Comparison of ENCODE assay signal across 9 cellular contexts in the genomic region with DNA sequence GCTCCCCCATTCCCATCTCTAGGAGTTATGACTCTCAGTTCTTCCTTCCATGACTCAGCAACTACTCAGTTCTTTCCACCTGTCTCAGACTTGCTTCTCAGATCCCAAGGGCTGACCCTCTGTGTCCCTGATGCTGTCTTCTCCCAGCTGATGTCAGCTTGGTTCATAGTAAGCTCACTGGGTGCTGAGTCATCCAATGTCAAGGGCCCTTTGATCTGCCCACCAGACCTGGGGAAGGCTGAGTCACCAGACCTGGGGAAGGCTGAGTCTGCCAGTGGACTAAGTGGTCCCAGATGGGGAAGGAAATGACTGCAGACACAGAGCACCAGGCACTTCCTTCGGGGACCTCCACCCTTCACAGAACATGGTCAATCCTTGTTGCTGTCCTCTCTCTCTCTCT.
DNase-seq lines count a peak whose midpoint lies in the region; FAIRE-seq lines count a peak whose summit lies in the region.
"Had no signal": no experiment of that assay in that cellular context is flagged by ENCODE, and none has a peak within 500 bp of the region (broad histone marks: within the 10 kb centered on the region; RNA-seq: fewer than 3 reads in every experiment).

No MANE protein-coding gene starts in this region.

- peak; percentile 93 for FAIRE-seq in RCC 7860 (lab: Jason Lieb, UNC)
- FAIRE-seq: TTC549 had no signal

- no peaks in the 10 kb centered on the region for H3K36me3 ChIP-seq in effector memory CD4-positive, alpha-beta T cell (ENCODE audit: control insufficient read depth, insufficient read depth, low read length)

- no peak overlapping the region for H3K4me3 ChIP-seq in effector memory CD4-positive, alpha-beta T cell (ENCODE audit: insufficient read depth, low read depth, low read length, poor library complexity, severe bottlenecking)

- no peaks in the 10 kb centered on the region for H3K9me3 ChIP-seq in effector memory CD4-positive, alpha-beta T cell (ENCODE audit: control insufficient read depth, low read length)

- H3K4me1 ChIP-seq in effector memory CD4-positive, alpha-beta T cell (ENCODE audit: control insufficient read depth, insufficient read depth, low read length, poor library complexity, severe bottlenecking) = no peaks in the 10 kb centered on the region

- H3K27me3 ChIP-seq in effector memory CD4-positive, alpha-beta T cell (replicated peaks; ENCODE audit: control insufficient read depth, insufficient read depth, low read length, poor library complexity, severe bottlenecking) = no peaks in the 10 kb centered on the region

- no peak overlapping the region for H3K27ac ChIP-seq in effector memory CD4-positive, alpha-beta T cell (ENCODE audit: insufficient read depth, low read length, poor library complexity, severe bottlenecking)

- DNase-seq in NCI-H2171 treated with DMSO at 0.1 percent for 48 hours (lab: John Stamatoyannopoulos, UW) (peak; percentile 4), NCI-H2171 (lab: John Stamatoyannopoulos, UW) (no peak), RCC 7860 (ENCODE audit: low spot score) (peak; percentile 98), non-pigmented ciliary epithelial cell (ENCODE audit: low read depth) (peak; percentile 85), NCI-H2081 (lab: John Stamatoyannopoulos, UW) (no peak), epidermal melanocyte (ENCODE audit: insufficient read length, low spot score) (no peak)
- peak; percentile 17 for DNase-seq in activated naive CD8-positive, alpha-beta T cell treated with anti-CD3 and anti-CD28 coated beads, Interleukin-2, amount 50 U/mL, for 16 hours (ENCODE audit: low read depth, low spot score)
- DNase-seq in effector memory CD4-positive, alpha-beta T cell = no peak

Comparison
In these comparisons a context has a peak if more than half of its experiments do, and no peak if none do; other contexts are left out.
1. DNase-seq: peak in NCI-H2171 treated with DMSO at 0.1 percent for 48 hours (single experiment), RCC 7860 (single experiment), activated naive CD8-positive, alpha-beta T cell treated with anti-CD3 and anti-CD28 coated beads, Interleukin-2, amount 50 U/mL, for 16 hours (single experiment) and non-pigmented ciliary epithelial cell (single experiment); none in NCI-H2171 (single experiment), effector memory CD4-positive, alpha-beta T cell (0 of 3), NCI-H2081 (0 of 2) and epidermal melanocyte (single experiment).